1 cellular context compared by ENCODE assay signal in genomic region chr11:68838572-68838964, GRCh38.
TF ChIP-seq lines count a peak whose summit lies in the region.

No MANE protein-coding gene starts in this region.

TF ChIP-seq in H1, 55 proteins besides CTCF, POLR2A, EP300 and RAD21 (continued from another document):
- TF ChIP-seq, protein P1, sequence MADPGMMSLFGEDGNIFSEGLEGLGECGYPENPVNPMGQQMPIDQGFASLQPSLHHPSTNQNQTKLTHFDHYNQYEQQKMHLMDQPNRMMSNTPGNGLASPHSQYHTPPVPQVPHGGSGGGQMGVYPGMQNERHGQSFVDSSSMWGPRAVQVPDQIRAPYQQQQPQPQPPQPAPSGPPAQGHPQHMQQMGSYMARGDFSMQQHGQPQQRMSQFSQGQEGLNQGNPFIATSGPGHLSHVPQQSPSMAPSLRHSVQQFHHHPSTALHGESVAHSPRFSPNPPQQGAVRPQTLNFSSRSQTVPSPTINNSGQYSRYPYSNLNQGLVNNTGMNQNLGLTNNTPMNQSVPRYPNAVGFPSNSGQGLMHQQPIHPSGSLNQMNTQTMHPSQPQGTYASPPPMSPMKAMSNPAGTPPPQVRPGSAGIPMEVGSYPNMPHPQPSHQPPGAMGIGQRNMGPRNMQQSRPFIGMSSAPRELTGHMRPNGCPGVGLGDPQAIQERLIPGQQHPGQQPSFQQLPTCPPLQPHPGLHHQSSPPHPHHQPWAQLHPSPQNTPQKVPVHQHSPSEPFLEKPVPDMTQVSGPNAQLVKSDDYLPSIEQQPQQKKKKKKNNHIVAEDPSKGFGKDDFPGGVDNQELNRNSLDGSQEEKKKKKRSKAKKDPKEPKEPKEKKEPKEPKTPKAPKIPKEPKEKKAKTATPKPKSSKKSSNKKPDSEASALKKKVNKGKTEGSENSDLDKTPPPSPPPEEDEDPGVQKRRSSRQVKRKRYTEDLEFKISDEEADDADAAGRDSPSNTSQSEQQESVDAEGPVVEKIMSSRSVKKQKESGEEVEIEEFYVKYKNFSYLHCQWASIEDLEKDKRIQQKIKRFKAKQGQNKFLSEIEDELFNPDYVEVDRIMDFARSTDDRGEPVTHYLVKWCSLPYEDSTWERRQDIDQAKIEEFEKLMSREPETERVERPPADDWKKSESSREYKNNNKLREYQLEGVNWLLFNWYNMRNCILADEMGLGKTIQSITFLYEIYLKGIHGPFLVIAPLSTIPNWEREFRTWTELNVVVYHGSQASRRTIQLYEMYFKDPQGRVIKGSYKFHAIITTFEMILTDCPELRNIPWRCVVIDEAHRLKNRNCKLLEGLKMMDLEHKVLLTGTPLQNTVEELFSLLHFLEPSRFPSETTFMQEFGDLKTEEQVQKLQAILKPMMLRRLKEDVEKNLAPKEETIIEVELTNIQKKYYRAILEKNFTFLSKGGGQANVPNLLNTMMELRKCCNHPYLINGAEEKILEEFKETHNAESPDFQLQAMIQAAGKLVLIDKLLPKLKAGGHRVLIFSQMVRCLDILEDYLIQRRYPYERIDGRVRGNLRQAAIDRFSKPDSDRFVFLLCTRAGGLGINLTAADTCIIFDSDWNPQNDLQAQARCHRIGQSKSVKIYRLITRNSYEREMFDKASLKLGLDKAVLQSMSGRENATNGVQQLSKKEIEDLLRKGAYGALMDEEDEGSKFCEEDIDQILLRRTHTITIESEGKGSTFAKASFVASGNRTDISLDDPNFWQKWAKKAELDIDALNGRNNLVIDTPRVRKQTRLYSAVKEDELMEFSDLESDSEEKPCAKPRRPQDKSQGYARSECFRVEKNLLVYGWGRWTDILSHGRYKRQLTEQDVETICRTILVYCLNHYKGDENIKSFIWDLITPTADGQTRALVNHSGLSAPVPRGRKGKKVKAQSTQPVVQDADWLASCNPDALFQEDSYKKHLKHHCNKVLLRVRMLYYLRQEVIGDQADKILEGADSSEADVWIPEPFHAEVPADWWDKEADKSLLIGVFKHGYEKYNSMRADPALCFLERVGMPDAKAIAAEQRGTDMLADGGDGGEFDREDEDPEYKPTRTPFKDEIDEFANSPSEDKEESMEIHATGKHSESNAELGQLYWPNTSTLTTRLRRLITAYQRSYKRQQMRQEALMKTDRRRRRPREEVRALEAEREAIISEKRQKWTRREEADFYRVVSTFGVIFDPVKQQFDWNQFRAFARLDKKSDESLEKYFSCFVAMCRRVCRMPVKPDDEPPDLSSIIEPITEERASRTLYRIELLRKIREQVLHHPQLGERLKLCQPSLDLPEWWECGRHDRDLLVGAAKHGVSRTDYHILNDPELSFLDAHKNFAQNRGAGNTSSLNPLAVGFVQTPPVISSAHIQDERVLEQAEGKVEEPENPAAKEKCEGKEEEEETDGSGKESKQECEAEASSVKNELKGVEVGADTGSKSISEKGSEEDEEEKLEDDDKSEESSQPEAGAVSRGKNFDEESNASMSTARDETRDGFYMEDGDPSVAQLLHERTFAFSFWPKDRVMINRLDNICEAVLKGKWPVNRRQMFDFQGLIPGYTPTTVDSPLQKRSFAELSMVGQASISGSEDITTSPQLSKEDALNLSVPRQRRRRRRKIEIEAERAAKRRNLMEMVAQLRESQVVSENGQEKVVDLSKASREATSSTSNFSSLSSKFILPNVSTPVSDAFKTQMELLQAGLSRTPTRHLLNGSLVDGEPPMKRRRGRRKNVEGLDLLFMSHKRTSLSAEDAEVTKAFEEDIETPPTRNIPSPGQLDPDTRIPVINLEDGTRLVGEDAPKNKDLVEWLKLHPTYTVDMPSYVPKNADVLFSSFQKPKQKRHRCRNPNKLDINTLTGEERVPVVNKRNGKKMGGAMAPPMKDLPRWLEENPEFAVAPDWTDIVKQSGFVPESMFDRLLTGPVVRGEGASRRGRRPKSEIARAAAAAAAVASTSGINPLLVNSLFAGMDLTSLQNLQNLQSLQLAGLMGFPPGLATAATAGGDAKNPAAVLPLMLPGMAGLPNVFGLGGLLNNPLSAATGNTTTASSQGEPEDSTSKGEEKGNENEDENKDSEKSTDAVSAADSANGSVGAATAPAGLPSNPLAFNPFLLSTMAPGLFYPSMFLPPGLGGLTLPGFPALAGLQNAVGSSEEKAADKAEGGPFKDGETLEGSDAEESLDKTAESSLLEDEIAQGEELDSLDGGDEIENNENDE (IDR thresholded peaks at IDR 0.05; ENCODE audit: insufficient replicate concordance, low read length) = no peak
- TF ChIP-seq SUZ12 (IDR thresholded peaks at IDR 0.05; ENCODE audit: low read length) = no peak
